20 cellular contexts compared by ENCODE assay signal in genomic region chr7:114659409-114659808, GRCh38.
"Had no signal": no experiment of that assay in that cellular context is flagged by ENCODE, and none has a peak within 500 bp of the region (broad histone marks: within the 10 kb centered on the region; RNA-seq: fewer than 3 reads in every experiment).

No MANE protein-coding gene starts in this region.

- H3K4me3 Mint-ChIP-seq: activated naive CD4-positive, alpha-beta T cell treated with anti-CD3 and anti-CD28 coated beads, Interleukin-2, amount 50 U/mL, for 24 hours; activated T-cell treated with anti-CD3 and anti-CD28 coated beads, Interleukin-2, amount 50 U/mL, for 72 hours; natural killer cell treated with Interleukin-12 subunit alpha and Interleukin-12 subunit beta and Interleukin-15 and Interleukin-18, amount 100 ng/mL, for 72 hours had no signal

- H3K36me3 Mint-ChIP-seq: activated naive CD4-positive, alpha-beta T cell treated with anti-CD3 and anti-CD28 coated beads, Interleukin-2, amount 50 U/mL, for 24 hours; natural killer cell treated with Interleukin-12 subunit alpha and Interleukin-12 subunit beta and Interleukin-15 and Interleukin-18, amount 100 ng/mL, for 72 hours had no signal

- H3K27ac ChIP-seq: ascending aorta, breast epithelium, gastrocnemius medialis, heart right ventricle, prostate gland, right atrium auricular region, tibial artery had no signal

- H3K27me3 ChIP-seq: ascending aorta, breast epithelium, gastrocnemius medialis, heart right ventricle, right atrium auricular region, tibial artery had no signal

- DNase-seq: activated CD4-positive, alpha-beta T cell treated with anti-CD3 and anti-CD28 coated beads, Interleukin-2, amount 50 U/mL, for 4 hours; activated gamma-delta T cell; activated T-cell treated with anti-CD3 and anti-CD28 coated beads, Interleukin-2, amount 50 U/mL, for 72 hours; cerebellar nuclear complex; cortex of kidney; gastrocnemius medialis; heart right ventricle; nucleus accumbens; stimulated activated CD4-positive, alpha-beta T cell treated with anti-CD3 and anti-CD28 coated beads, Interleukin-2, amount 100 ng/mL, for 24 hours; stimulated activated naive CD8-positive, alpha-beta T cell treated with anti-CD3 and anti-CD28 coated beads, Interleukin-15, Interleukin-2, amounts not matched to agents 100 U/mL and 50 U/mL, for 24 hours; substantia nigra; T-helper 2 cell; tibial artery had no signal

- H3K36me3 ChIP-seq: ascending aorta, breast epithelium, gastrocnemius medialis, heart right ventricle, prostate gland, right atrium auricular region, tibial artery had no signal

- H3K9me3 ChIP-seq: ascending aorta, breast epithelium, gastrocnemius medialis, heart right ventricle, prostate gland, right atrium auricular region, tibial artery had no signal

- H3K9me3 Mint-ChIP-seq: activated naive CD4-positive, alpha-beta T cell treated with anti-CD3 and anti-CD28 coated beads, Interleukin-2, amount 50 U/mL, for 24 hours; activated T-cell treated with anti-CD3 and anti-CD28 coated beads, Interleukin-2, amount 50 U/mL, for 72 hours; natural killer cell treated with Interleukin-12 subunit alpha and Interleukin-12 subunit beta and Interleukin-15 and Interleukin-18, amount 100 ng/mL, for 72 hours had no signal

- ATAC-seq: activated T-cell treated with anti-CD3 and anti-CD28 coated beads, Interleukin-2, amount 50 U/mL, for 72 hours; gastrocnemius medialis; heart right ventricle; natural killer cell treated with Interleukin-12 subunit alpha and Interleukin-12 subunit beta and Interleukin-15 and Interleukin-18, amount 100 ng/mL, for 72 hours; stimulated activated naive CD8-positive, alpha-beta T cell treated with anti-CD3 and anti-CD28 coated beads, Interleukin-15, Interleukin-2, amounts not matched to agents 100 U/mL and 50 U/mL, for 24 hours had no signal

- H3K27ac Mint-ChIP-seq: activated naive CD4-positive, alpha-beta T cell treated with anti-CD3 and anti-CD28 coated beads, Interleukin-2, amount 50 U/mL, for 24 hours; activated T-cell treated with anti-CD3 and anti-CD28 coated beads, Interleukin-2, amount 50 U/mL, for 72 hours; natural killer cell treated with Interleukin-12 subunit alpha and Interleukin-12 subunit beta and Interleukin-15 and Interleukin-18, amount 100 ng/mL, for 72 hours had no signal

- H3K4me1 Mint-ChIP-seq: activated naive CD4-positive, alpha-beta T cell treated with anti-CD3 and anti-CD28 coated beads, Interleukin-2, amount 50 U/mL, for 24 hours had no signal

- H3K4me3 ChIP-seq: ascending aorta, breast epithelium, gastrocnemius medialis, heart right ventricle, prostate gland, right atrium auricular region, tibial artery had no signal

- H3K27me3 Mint-ChIP-seq: activated naive CD4-positive, alpha-beta T cell treated with anti-CD3 and anti-CD28 coated beads, Interleukin-2, amount 50 U/mL, for 24 hours; natural killer cell treated with Interleukin-12 subunit alpha and Interleukin-12 subunit beta and Interleukin-15 and Interleukin-18, amount 100 ng/mL, for 72 hours had no signal

- H3K4me1 ChIP-seq: ascending aorta, breast epithelium, prostate gland, tibial artery had no signal

- FAIRE-seq: urothelium cell line had no signal
